ENCODE assay signal across 1 cellular context in genomic region chr17:7045492-7046126, GRCh38.
A peak's percentile ranks its signal among the peaks of the same experiment; 100 is the strongest.
TF ChIP-seq lines count a peak whose summit lies in the region.

No MANE protein-coding gene starts in this region.

TF ChIP-seq in H1, 55 proteins besides CTCF, POLR2A, EP300 and RAD21:
- TF ChIP-seq CEBPB (IDR thresholded peaks at IDR 0.05; ENCODE audit: low read depth, low read length): peak; percentile 16; the same call in 1 of the 2 replicates
- TF ChIP-seq ATF2 (IDR thresholded peaks at IDR 0.05; ENCODE audit: low read length): no peak
- TF ChIP-seq TAF7 (optimal IDR thresholded peaks at IDR 0.05; ENCODE audit: borderline replicate concordance, low read depth, low read length): no peak
TF ChIP-seq in H1: peak in this region for 1.
